In the genomic region with DNA sequence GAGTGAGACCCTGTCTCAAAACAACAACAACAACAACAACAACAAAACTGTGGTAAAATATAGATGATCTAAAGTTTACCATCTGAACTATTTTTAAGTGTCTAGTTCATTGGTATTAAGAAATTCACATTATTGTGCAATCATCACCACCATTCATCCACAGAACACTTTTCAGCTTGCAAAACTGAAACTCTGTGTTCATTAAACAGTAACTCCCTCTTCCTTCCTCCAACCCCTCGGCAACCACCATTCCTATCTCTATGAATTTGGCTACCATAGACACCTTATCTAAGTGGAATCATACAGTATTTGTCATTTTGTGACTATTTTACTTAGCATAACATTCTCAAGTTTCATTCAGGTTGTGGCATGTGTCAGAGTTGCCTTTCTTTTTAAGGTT, we compare ENCODE assay signal across 8 cellular contexts. TPM values are rescaled to one million over a fixed set of nuclear protein-coding genes. Genes with fewer than 3 reads are reported as not detected.
DNase-seq lines count a peak whose midpoint lies in the region; ATAC-seq and FAIRE-seq lines count a peak whose summit lies in the region.

No MANE protein-coding gene starts in this region.

- DNase-seq in iris pigment epithelial cell (ENCODE audit: low read depth) = peak; percentile 74
- no peak for DNase-seq in DMS153 treated with DMSO at 0.1 percent for 48 hours (lab: John Stamatoyannopoulos, UW; ENCODE audit: unreplicated experiment)
- DNase-seq in urothelium cell line (ENCODE audit: low spot score) = no peak
- no peak for DNase-seq in occipital lobe (lab: John Stamatoyannopoulos, UW)
- no peak for DNase-seq in NCI-H2081 treated with DMSO at 0.1 percent for 48 hours (lab: John Stamatoyannopoulos, UW)

- H3K27me3 Mint-ChIP-seq in T-helper 1 cell treated with Interleukin-12 subunit alpha and Interleukin-12 subunit beta and Interleukin-4 antibody, amounts not matched to agents 30 μg/mL and 1 μg/mL, for 36 hours (ENCODE audit: low read depth) = no peaks in the 10 kb centered on the region

- peaks cover 40% of the 10 kb centered on the region for H3K4me1 Mint-ChIP-seq in T-helper 1 cell treated with Interleukin-12 subunit alpha and Interleukin-12 subunit beta and Interleukin-4 antibody, amounts not matched to agents 30 μg/mL and 1 μg/mL, for 36 hours (ENCODE audit: low read depth)

- H3K27ac Mint-ChIP-seq in T-helper 1 cell treated with Interleukin-12 subunit alpha and Interleukin-12 subunit beta and Interleukin-4 antibody, amounts not matched to agents 30 μg/mL and 1 μg/mL, for 36 hours = peak overlapping the region; percentile 11

- peak overlapping the region; percentile 26 for H3K4me3 Mint-ChIP-seq in T-helper 1 cell treated with Interleukin-12 subunit alpha and Interleukin-12 subunit beta and Interleukin-4 antibody, amounts not matched to agents 30 μg/mL and 1 μg/mL, for 36 hours

- H3K36me3 Mint-ChIP-seq in T-helper 1 cell treated with Interleukin-12 subunit alpha and Interleukin-12 subunit beta and Interleukin-4 antibody, amounts not matched to agents 30 μg/mL and 1 μg/mL, for 36 hours (ENCODE audit: low read depth) = peaks cover 20% of the 10 kb centered on the region

- no peak for FAIRE-seq in urothelium cell line (lab: Jason Lieb, UNC)

- H3K9me3 Mint-ChIP-seq in T-helper 1 cell treated with Interleukin-12 subunit alpha and Interleukin-12 subunit beta and Interleukin-4 antibody, amounts not matched to agents 30 μg/mL and 1 μg/mL, for 36 hours = peaks cover 4% of the 10 kb centered on the region

- peak; percentile 89 for ATAC-seq in GM18907 (IDR thresholded peaks at IDR 0.05; ENCODE audit: unreplicated experiment)
- ATAC-seq in HG02938 (IDR thresholded peaks at IDR 0.05; ENCODE audit: unreplicated experiment) = peak; percentile 75

RNA-seq across cellular contexts. Expression of a gene that starts 20.7 kb away (rescaled TPM):
- total RNA-seq in occipital lobe = 14.2 TPM

RNA-seq across cellular contexts. Expression of a gene that starts 48.9 kb away (rescaled TPM):
- not detected for total RNA-seq in occipital lobe
